Comparison of ENCODE assay signal across 17 cellular contexts in the genomic region with DNA sequence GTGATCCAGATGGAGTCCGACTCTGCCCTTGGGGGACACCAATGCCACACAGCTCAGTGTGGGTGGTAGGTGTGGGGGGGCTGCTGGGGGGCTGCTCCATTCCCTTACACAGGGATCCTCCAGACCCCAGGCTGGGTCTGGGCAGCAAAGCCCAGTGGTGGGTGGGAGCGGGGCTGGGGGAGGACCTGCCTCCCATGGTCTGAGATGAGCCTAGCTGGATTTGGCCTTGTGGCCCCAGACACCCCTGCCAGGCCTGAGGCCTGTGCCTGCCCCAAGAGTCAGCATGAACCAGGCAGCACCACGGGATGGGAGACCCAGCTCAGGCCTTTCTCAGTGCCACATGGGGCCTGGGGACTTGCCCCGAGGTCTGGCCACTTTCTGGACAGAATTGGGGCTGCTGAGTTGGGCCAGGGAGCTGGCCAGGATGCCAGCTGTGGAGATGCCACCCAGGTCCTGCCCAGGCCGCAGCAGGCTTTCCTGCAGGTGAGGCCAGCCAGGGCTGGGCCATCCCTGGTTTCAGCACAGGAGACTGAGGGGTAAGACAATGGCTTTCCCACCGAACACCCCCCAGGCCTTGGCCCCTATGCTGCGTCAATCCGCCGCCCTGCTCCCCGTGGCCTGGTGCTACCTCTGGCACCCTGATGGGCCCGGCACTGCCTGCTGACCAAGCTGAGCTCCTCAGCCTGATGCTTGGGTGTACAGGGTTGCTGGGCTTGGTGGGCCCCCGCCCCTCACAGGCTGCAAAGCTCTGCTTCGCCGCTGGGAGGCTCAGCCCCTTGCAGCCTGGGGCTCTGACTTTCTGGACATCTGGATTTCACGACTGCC. TPM values are rescaled to one million over a fixed set of nuclear protein-coding genes. Genes with fewer than 3 reads are reported as not detected.
DNase-seq lines count a peak whose midpoint lies in the region; ATAC-seq and TF ChIP-seq lines count a peak whose summit lies in the region.
"Had no signal": no experiment of that assay in that cellular context is flagged by ENCODE, and none has a peak within 500 bp of the region (broad histone marks: within the 10 kb centered on the region; RNA-seq: fewer than 3 reads in every experiment).

No MANE protein-coding gene starts in this region.

- in situ Hi-C loops in transverse colon (cut with MboI; ENCODE audit: low pct_ligation_motif_present in 1 of 4, low pct_unique_long_range_greater_than_20kb in 1 of 4, low sequenced_read_pairs in 3 of 4): no loop called here

- peaks cover 6% of the 10 kb centered on the region for H3K27me3 Mint-ChIP-seq in GM23338 (ENCODE audit: insufficient read depth, low read depth, poor library complexity)
- H3K27me3 Mint-ChIP-seq in activated CD4-positive, alpha-beta T cell treated with anti-CD3 and anti-CD28 coated beads, Interleukin-2, amount 10 ng/mL, durations not matched to agents 24 days and 14 days: no peaks in the 10 kb centered on the region

- no peaks in the 10 kb centered on the region for H3K36me3 Mint-ChIP-seq in GM23338 (ENCODE audit: low read depth)
- no peaks in the 10 kb centered on the region for H3K36me3 Mint-ChIP-seq in activated CD4-positive, alpha-beta T cell treated with anti-CD3 and anti-CD28 coated beads, Interleukin-2, amount 10 ng/mL, durations not matched to agents 24 days and 14 days (ENCODE audit: low read depth)

- no peak overlapping the region for H2AFZ ChIP-seq in GM23338

- H3K4me1 ChIP-seq in GM23338 (ENCODE audit: insufficient read depth): no peaks in the 10 kb centered on the region
- H3K4me1 ChIP-seq in RWPE2 (ENCODE audit: insufficient read depth, poor library complexity, severe bottlenecking): peaks cover 13% of the 10 kb centered on the region
- H3K4me1 ChIP-seq in heart left ventricle: peaks cover 0 to 54% (median 38%) of the 10 kb centered on the region in 12 donors
- peaks cover 0 to 33% (median 22%) of the 10 kb centered on the region in 4 donors for H3K4me1 ChIP-seq in transverse colon
- H3K4me1 ChIP-seq: foreskin keratinocyte had no signal

- no peaks in the 10 kb centered on the region for H3F3A ChIP-seq in GM23338 (replicated peaks; ENCODE audit: low read depth)

- no peak overlapping the region for H3K4me2 ChIP-seq in GM23338

- TF ChIP-seq CTCF in GM23338 (conservative IDR thresholded peaks at IDR 0.05; ENCODE audit: low read depth in 2 of 2) (peak; percentile 24 to 39; a peak in 2 of 4 replicates), RWPE2 (IDR thresholded peaks at IDR 0.05; ENCODE audit: poor library complexity, severe bottlenecking) (no peak), heart left ventricle (IDR thresholded peaks at IDR 0.05) (peak in 7 of 12 donors; percentile 5 to 32 (median 24)), transverse colon (IDR thresholded peaks at IDR 0.05) (no peak)

- no peaks in the 10 kb centered on the region for H4K20me1 ChIP-seq in GM23338 (replicated peaks; ENCODE audit: insufficient read depth)

- TF ChIP-seq EP300 in transverse colon (IDR thresholded peaks at IDR 0.05; ENCODE audit: low read depth): no peak

- no peak overlapping the region for H3K27ac Mint-ChIP-seq in GM23338
- H3K27ac Mint-ChIP-seq in activated CD4-positive, alpha-beta T cell treated with anti-CD3 and anti-CD28 coated beads, Interleukin-2, amount 10 ng/mL, durations not matched to agents 24 days and 14 days: no peak overlapping the region

- H3K79me2 ChIP-seq in GM23338 (replicated peaks; ENCODE audit: insufficient read depth): no peaks in the 10 kb centered on the region

- H3K4me3 Mint-ChIP-seq in GM23338: no peak overlapping the region
- no peak overlapping the region for H3K4me3 Mint-ChIP-seq in activated CD4-positive, alpha-beta T cell treated with anti-CD3 and anti-CD28 coated beads, Interleukin-2, amount 10 ng/mL, durations not matched to agents 24 days and 14 days

- ATAC-seq in GM23338 (peak; percentile 29), RWPE2 (ENCODE audit: low read depth) (no peak), heart left ventricle (no peak), HG03432 (IDR thresholded peaks at IDR 0.05; ENCODE audit: unreplicated experiment) (no peak)
- ATAC-seq: foreskin keratinocyte had no signal

- no peak for DNase-seq in GM23338 (ENCODE audit: low spot score)
- DNase-seq in RWPE2 (ENCODE audit: low spot score): peak; percentile 61
- DNase-seq in heart left ventricle: peak in 2 of 5 donors; percentile 28 to 64
- peak in 6 of 10 donors; percentile 2 to 72 (median 40) for DNase-seq in posterior cingulate gyrus
- no peak for DNase-seq in transverse colon
- no peak for DNase-seq in activated CD4-positive, alpha-beta T cell treated with anti-CD3 and anti-CD28 coated beads, Interleukin-2, amount 10 ng/mL, durations not matched to agents 24 days and 14 days
- DNase-seq: activated CD4-positive, alpha-beta T cell treated with anti-CD3 and anti-CD28 coated beads for 4 hours; foreskin keratinocyte; kidney glomerular epithelial cell; MV-4-11; NCI-H446 treated with DMSO at 0.1 percent for 48 hours; stimulated activated CD4-positive, alpha-beta T cell treated with anti-CD3 and anti-CD28 coated beads, Interleukin-1b, Interleukin-23, amount 100 ng/mL, for 48 hours; stimulated activated naive CD4-positive, alpha-beta T cell treated with Interleukin-2 at 50 U/mL for 16 hours had no signal

- TF ChIP-seq POLR2A in heart left ventricle (IDR thresholded peaks at IDR 0.05) (no peak), transverse colon (IDR thresholded peaks at IDR 0.05) (no peak)

- no peak overlapping the region for H3K27ac ChIP-seq in GM23338 (ENCODE audit: low read depth)
- no peak overlapping the region for H3K27ac ChIP-seq in RWPE2 (ENCODE audit: poor library complexity, severe bottlenecking)
- H3K27ac ChIP-seq in heart left ventricle: peak overlapping the region in 7 of 12 donors; percentile 2 to 52 (median 33)
- no peak overlapping the region for H3K27ac ChIP-seq in transverse colon
- H3K27ac ChIP-seq: foreskin keratinocyte, neutrophil, SK-N-MC had no signal

- WGBS in heart left ventricle, 4 donors: 72 to 85% (median 76%) methylated on average over 8 to 15 of the region's 15 CpGs
- 83% methylated on average over 9 of the region's 15 CpGs; no CpG with 5 or more reads in 1 of the 2 donors for WGBS in transverse colon (ENCODE audit: low coverage in 1 of 2), 2 donors

- no peaks in the 10 kb centered on the region for H3K9me2 ChIP-seq in GM23338 (ENCODE audit: insufficient read depth)

- peaks cover 19% of the 10 kb centered on the region for H3K4me1 Mint-ChIP-seq in GM23338
- no peaks in the 10 kb centered on the region for H3K4me1 Mint-ChIP-seq in activated CD4-positive, alpha-beta T cell treated with anti-CD3 and anti-CD28 coated beads, Interleukin-2, amount 10 ng/mL, durations not matched to agents 24 days and 14 days

- H3K36me3 ChIP-seq in GM23338 (ENCODE audit: insufficient read depth): no peaks in the 10 kb centered on the region
- no peaks in the 10 kb centered on the region for H3K36me3 ChIP-seq in RWPE2 (ENCODE audit: low read depth)
- no peaks in the 10 kb centered on the region for H3K36me3 ChIP-seq in heart left ventricle
- no peaks in the 10 kb centered on the region for H3K36me3 ChIP-seq in transverse colon
- H3K36me3 ChIP-seq: neutrophil had no signal

- H3K9me3 ChIP-seq in RWPE2 (ENCODE audit: severe bottlenecking) (no peaks in the 10 kb centered on the region), heart left ventricle (no peaks in the 10 kb centered on the region), transverse colon (no peaks in the 10 kb centered on the region)
- H3K9me3 ChIP-seq: neutrophil had no signal

- H3K4me3 ChIP-seq in GM23338 (no peak overlapping the region), RWPE2 (ENCODE audit: severe bottlenecking) (no peak overlapping the region), heart left ventricle (no peak overlapping the region), transverse colon (no peak overlapping the region)
- H3K4me3 ChIP-seq: coronary artery, SK-N-MC had no signal

- H3K9me3 Mint-ChIP-seq in GM23338: no peaks in the 10 kb centered on the region; the same call in 2 of the 3 replicates
- H3K9me3 Mint-ChIP-seq in activated CD4-positive, alpha-beta T cell treated with anti-CD3 and anti-CD28 coated beads, Interleukin-2, amount 10 ng/mL, durations not matched to agents 24 days and 14 days: no peaks in the 10 kb centered on the region

- no peaks in the 10 kb centered on the region for H3K27me3 ChIP-seq in GM23338 (ENCODE audit: insufficient read depth)
- no peaks in the 10 kb centered on the region for H3K27me3 ChIP-seq in RWPE2 (ENCODE audit: insufficient read depth, poor library complexity, severe bottlenecking)
- no peaks in the 10 kb centered on the region for H3K27me3 ChIP-seq in heart left ventricle
- H3K27me3 ChIP-seq in transverse colon: no peaks in the 10 kb centered on the region
- H3K27me3 ChIP-seq: foreskin keratinocyte, neutrophil had no signal

- intact Hi-C loops in heart left ventricle (cut with DNase I) (loop anchor here in 1 of 10 donors (10.0 kb wide), 1 partner anchor 93 kb away; the partner anchor contains the start of gene CEBPA), posterior cingulate gyrus (cut with DNase I) (no loop called here), transverse colon (cut with DNase I; ENCODE audit: low total_unique reads) (no loop called here)
- intact Hi-C loops in activated CD4-positive, alpha-beta T cell treated with anti-CD3 and anti-CD28 coated beads, Interleukin-2, amount 10 ng/mL, durations not matched to agents 24 days and 14 days (cut with micrococcal nuclease): no loop called here

TF ChIP-seq in GM23338, 12 proteins besides CTCF, POLR2A, EP300 and RAD21 (continues in another document):
- TF ChIP-seq POLR2AphosphoS5 (IDR thresholded peaks at IDR 0.05; ENCODE audit: low read depth): no peak
- TF ChIP-seq JUNB (IDR thresholded peaks at IDR 0.05; ENCODE audit: unreplicated experiment): no peak
- no peak for TF ChIP-seq ETS1 (IDR thresholded peaks at IDR 0.05)
- TF ChIP-seq EZH2 (IDR thresholded peaks at IDR 0.05; ENCODE audit: low read depth, unreplicated experiment): no peak
- no peak for TF ChIP-seq STAT1 (IDR thresholded peaks at IDR 0.05; ENCODE audit: unreplicated experiment)
- no peak for TF ChIP-seq NANOG (IDR thresholded peaks at IDR 0.05; ENCODE audit: borderline replicate concordance)

RNA-seq across cellular contexts. Expression of gene CEBPG, which starts 24.2 kb away (rescaled TPM):
- total RNA-seq in GM23338 (2014; rRNA removed; shearing (Covaris generic)): 45.1 and 50.2 TPM in 2 replicates
- 20.9 and 25.9 TPM in 2 replicates for polyA plus RNA-seq in GM23338 (2016; fragmentation: Nextera tagmentation; extraction: Ambion mirVana)
- total RNA-seq in heart left ventricle: 10 to 100 TPM; 11.8 to 18.3 (median 14.7) TPM
- polyA plus RNA-seq in heart left ventricle: 10 to 100 TPM; 12.4 to 30.7 TPM
- 10 to 100 TPM; 22.4 to 66.7 (median 46.9) TPM for total RNA-seq in transverse colon
- total RNA-seq in activated CD4-positive, alpha-beta T cell treated with anti-CD3 and anti-CD28 coated beads, Interleukin-2, amount 10 ng/mL, durations not matched to agents 24 days and 14 days: 29.7 and 29.8 TPM in 2 replicates

Comparison
In these comparisons a context has a peak if more than half of its experiments do, and no peak if none do; other contexts are left out.
1. DNase-seq: peak in RWPE2 (single experiment) and posterior cingulate gyrus (6 of 10); none in GM23338 (single experiment), transverse colon (single experiment) and activated CD4-positive, alpha-beta T cell treated with anti-CD3 and anti-CD28 coated beads, Interleukin-2, amount 10 ng/mL, durations not matched to agents 24 days and 14 days (single experiment).
2. H3K27ac ChIP-seq: peak in heart left ventricle (7 of 12); none in GM23338 (single experiment), RWPE2 (single experiment) and transverse colon (0 of 4).
3. CTCF ChIP-seq: peak in GM23338 (2 of 2) and heart left ventricle (7 of 12); none in RWPE2 (single experiment) and transverse colon (0 of 5).